8 cellular contexts compared by ENCODE assay signal in genomic region chr15:90184119-90184785, GRCh38. TPM values are rescaled to one million over a fixed set of nuclear protein-coding genes. Genes with fewer than 3 reads are reported as not detected.
DNase-seq lines count a peak whose midpoint lies in the region; ATAC-seq and TF ChIP-seq lines count a peak whose summit lies in the region.

No MANE protein-coding gene starts in this region.

- H3K27me3 ChIP-seq in lung (ENCODE audit: control insufficient read depth, insufficient read depth) = no peaks in the 10 kb centered on the region

- no peaks in the 10 kb centered on the region for H3K36me3 ChIP-seq in SK-N-MC (ENCODE audit: insufficient read depth, low read length)
- H3K36me3 ChIP-seq in lung (ENCODE audit: control insufficient read depth in 2 of 2, insufficient read depth in 2 of 2, low read length in 2 of 2) = no peaks in the 10 kb centered on the region

- ATAC-seq in GM19467 (IDR thresholded peaks at IDR 0.05; ENCODE audit: unreplicated experiment) (peak; percentile 31), HG03571 (IDR thresholded peaks at IDR 0.05; ENCODE audit: unreplicated experiment) (peak; percentile 26), lung (ENCODE audit: insufficient read depth, low FRiP score) (peak; percentile 75)
- peak; percentile 42 for ATAC-seq in stimulated activated naive CD8-positive, alpha-beta T cell treated with anti-CD3 and anti-CD28 coated beads, Interleukin-15, amount 100 ng/mL, for 72 hours

- H3K9ac ChIP-seq in SK-N-MC (ENCODE audit: insufficient read length) = no peak overlapping the region

- H3K4me1 ChIP-seq in lung (ENCODE audit: control insufficient read depth in 2 of 2, insufficient read depth in 2 of 2, low read length in 2 of 2) = peaks cover 0 to 3% of the 10 kb centered on the region in 2 donors

- H3K27ac ChIP-seq in SK-N-MC (no peak overlapping the region), coronary artery (peak overlapping the region; percentile 89 to 95), lung (ENCODE audit: low read depth in 1 of 2, low read length in 1 of 2) (peak overlapping the region; percentile 82 to 87)

- peak overlapping the region; percentile 64 to 75 for H3K4me3 Mint-ChIP-seq in stimulated activated naive CD8-positive, alpha-beta T cell treated with anti-CD3 and anti-CD28 coated beads, Interleukin-15, amount 100 ng/mL, for 72 hours

- no peak overlapping the region for H3K27ac Mint-ChIP-seq in stimulated activated naive CD8-positive, alpha-beta T cell treated with anti-CD3 and anti-CD28 coated beads, Interleukin-15, amount 100 ng/mL, for 72 hours

- H3K9me3 ChIP-seq in SK-N-MC (ENCODE audit: low read depth, low read length) (no peaks in the 10 kb centered on the region), lung (ENCODE audit: control insufficient read depth in 2 of 2, insufficient read depth in 1 of 2, low read length in 1 of 2) (no peaks in the 10 kb centered on the region)

- 27 to 46% methylated on average over 27 of the region's 27 CpGs for WGBS in lung, 2 donors

- H3K4me3 ChIP-seq in SK-N-MC = peak overlapping the region; percentile 68; the same call in 1 of the 2 replicates
- H3K4me3 ChIP-seq in coronary artery = peak overlapping the region; percentile 79
- no peak overlapping the region for H3K4me3 ChIP-seq in lung

- H3K27me3 Mint-ChIP-seq in stimulated activated naive CD8-positive, alpha-beta T cell treated with anti-CD3 and anti-CD28 coated beads, Interleukin-15, amount 100 ng/mL, for 72 hours = peaks cover 13% of the 10 kb centered on the region

- peak; percentile 33 for DNase-seq in DMS114 treated with DMSO at 0.1 percent for 48 hours (lab: John Stamatoyannopoulos, UW; ENCODE audit: unreplicated experiment)
- no peak for DNase-seq in SK-N-MC (ENCODE audit: low read depth, low spot score)
- DNase-seq in coronary artery (ENCODE audit: low spot score) = peak; percentile 93
- peak; percentile 89 for DNase-seq in lung (ENCODE audit: low spot score)
- no peak for DNase-seq in stimulated activated naive CD8-positive, alpha-beta T cell treated with anti-CD3 and anti-CD28 coated beads, Interleukin-15, amount 100 ng/mL, for 72 hours
- DNase-seq in Kasumi-1 (lab: John Stamatoyannopoulos, UW) = no peak

- no peaks in the 10 kb centered on the region for H3K9me3 Mint-ChIP-seq in stimulated activated naive CD8-positive, alpha-beta T cell treated with anti-CD3 and anti-CD28 coated beads, Interleukin-15, amount 100 ng/mL, for 72 hours

- H3K4me1 Mint-ChIP-seq in stimulated activated naive CD8-positive, alpha-beta T cell treated with anti-CD3 and anti-CD28 coated beads, Interleukin-15, amount 100 ng/mL, for 72 hours = peaks cover 15% of the 10 kb centered on the region

- no peak for TF ChIP-seq CTCF in coronary artery (IDR thresholded peaks at IDR 0.05)
- TF ChIP-seq CTCF in lung (IDR thresholded peaks at IDR 0.05; ENCODE audit: control extremely low read depth, extremely low read depth) = no peak

RNA-seq across cellular contexts. Expression of gene SEMA4B, which starts 16.9 kb away (rescaled TPM):
- total RNA-seq in lung = 10 to 100 TPM; 59.1 to 87.5 TPM
- polyA plus RNA-seq in lung = 10 to 100 TPM; 24.0 to 80.4 TPM

RNA-seq across cellular contexts. Expression of gene CIB1, which starts 49.5 kb away (rescaled TPM):
- 100 to 1,000 TPM in 1 of 2 donors, 10 to 100 TPM in 1; 38.2 to 116 TPM for total RNA-seq in lung
- 100 to 1,000 TPM; 142 to 189 TPM for polyA plus RNA-seq in lung

RNA-seq across cellular contexts. Expression of gene GDPGP1, which starts 49.8 kb away (rescaled TPM):
- 10 to 100 TPM in 1 of 2 donors, 1 to 10 TPM in 1; 6.0 to 11.0 TPM for total RNA-seq in lung
- 1 to 10 TPM; 3.4 to 4.4 TPM for polyA plus RNA-seq in lung

Comparison
In these comparisons a context has a peak if more than half of its experiments do, and no peak if none do; other contexts are left out.
1. DNase-seq: peak in DMS114 treated with DMSO at 0.1 percent for 48 hours (single experiment), coronary artery (single experiment) and lung (single experiment); none in SK-N-MC (single experiment), stimulated activated naive CD8-positive, alpha-beta T cell treated with anti-CD3 and anti-CD28 coated beads, Interleukin-15, amount 100 ng/mL, for 72 hours (0 of 2) and Kasumi-1 (0 of 2).
2. Peak in every context shown above with its lines, with median percentiles within 50 percentile points of each other: ATAC-seq.